1 cellular context compared by ENCODE assay signal in genomic region chr5:95823738-95824609, GRCh38.
TF ChIP-seq lines count a peak whose summit lies in the region.

No MANE protein-coding gene starts in this region.

TF ChIP-seq in GM12878, 131 proteins besides CTCF, POLR2A, EP300 and RAD21 (continued from another document):
- TF ChIP-seq, protein P1, sequence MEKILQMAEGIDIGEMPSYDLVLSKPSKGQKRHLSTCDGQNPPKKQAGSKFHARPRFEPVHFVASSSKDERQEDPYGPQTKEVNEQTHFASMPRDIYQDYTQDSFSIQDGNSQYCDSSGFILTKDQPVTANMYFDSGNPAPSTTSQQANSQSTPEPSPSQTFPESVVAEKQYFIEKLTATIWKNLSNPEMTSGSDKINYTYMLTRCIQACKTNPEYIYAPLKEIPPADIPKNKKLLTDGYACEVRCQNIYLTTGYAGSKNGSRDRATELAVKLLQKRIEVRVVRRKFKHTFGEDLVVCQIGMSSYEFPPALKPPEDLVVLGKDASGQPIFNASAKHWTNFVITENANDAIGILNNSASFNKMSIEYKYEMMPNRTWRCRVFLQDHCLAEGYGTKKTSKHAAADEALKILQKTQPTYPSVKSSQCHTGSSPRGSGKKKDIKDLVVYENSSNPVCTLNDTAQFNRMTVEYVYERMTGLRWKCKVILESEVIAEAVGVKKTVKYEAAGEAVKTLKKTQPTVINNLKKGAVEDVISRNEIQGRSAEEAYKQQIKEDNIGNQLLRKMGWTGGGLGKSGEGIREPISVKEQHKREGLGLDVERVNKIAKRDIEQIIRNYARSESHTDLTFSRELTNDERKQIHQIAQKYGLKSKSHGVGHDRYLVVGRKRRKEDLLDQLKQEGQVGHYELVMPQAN (conservative IDR thresholded peaks at IDR 0.05) = no peak
- TF ChIP-seq, protein P2, sequence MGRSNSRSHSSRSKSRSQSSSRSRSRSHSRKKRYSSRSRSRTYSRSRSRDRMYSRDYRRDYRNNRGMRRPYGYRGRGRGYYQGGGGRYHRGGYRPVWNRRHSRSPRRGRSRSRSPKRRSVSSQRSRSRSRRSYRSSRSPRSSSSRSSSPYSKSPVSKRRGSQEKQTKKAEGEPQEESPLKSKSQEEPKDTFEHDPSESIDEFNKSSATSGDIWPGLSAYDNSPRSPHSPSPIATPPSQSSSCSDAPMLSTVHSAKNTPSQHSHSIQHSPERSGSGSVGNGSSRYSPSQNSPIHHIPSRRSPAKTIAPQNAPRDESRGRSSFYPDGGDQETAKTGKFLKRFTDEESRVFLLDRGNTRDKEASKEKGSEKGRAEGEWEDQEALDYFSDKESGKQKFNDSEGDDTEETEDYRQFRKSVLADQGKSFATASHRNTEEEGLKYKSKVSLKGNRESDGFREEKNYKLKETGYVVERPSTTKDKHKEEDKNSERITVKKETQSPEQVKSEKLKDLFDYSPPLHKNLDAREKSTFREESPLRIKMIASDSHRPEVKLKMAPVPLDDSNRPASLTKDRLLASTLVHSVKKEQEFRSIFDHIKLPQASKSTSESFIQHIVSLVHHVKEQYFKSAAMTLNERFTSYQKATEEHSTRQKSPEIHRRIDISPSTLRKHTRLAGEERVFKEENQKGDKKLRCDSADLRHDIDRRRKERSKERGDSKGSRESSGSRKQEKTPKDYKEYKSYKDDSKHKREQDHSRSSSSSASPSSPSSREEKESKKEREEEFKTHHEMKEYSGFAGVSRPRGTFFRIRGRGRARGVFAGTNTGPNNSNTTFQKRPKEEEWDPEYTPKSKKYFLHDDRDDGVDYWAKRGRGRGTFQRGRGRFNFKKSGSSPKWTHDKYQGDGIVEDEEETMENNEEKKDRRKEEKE (IDR thresholded peaks at IDR 0.05) = no peak
- TF ChIP-seq TCF12 (IDR thresholded peaks at IDR 0.05; ENCODE audit: low read depth, low read length) = no peak
- no peak for TF ChIP-seq TARDBP (IDR thresholded peaks at IDR 0.05; ENCODE audit: borderline replicate concordance)
- TF ChIP-seq JUNB (IDR thresholded peaks at IDR 0.05) = no peak
- TF ChIP-seq SMARCA5 (IDR thresholded peaks at IDR 0.05) = no peak
- TF ChIP-seq SRF (IDR thresholded peaks at IDR 0.05; ENCODE audit: low read depth in 2 of 2, low read length in 2 of 2) = no peak
- TF ChIP-seq PBX3 (IDR thresholded peaks at IDR 0.05; ENCODE audit: insufficient replicate concordance, low read depth, low read length) = no peak
- TF ChIP-seq TAF1 (IDR thresholded peaks at IDR 0.05; ENCODE audit: borderline replicate concordance, low read depth, low read length) = no peak; the same call in 1 of the 2 replicates
- TF ChIP-seq ZNF207 (IDR thresholded peaks at IDR 0.05; ENCODE audit: borderline replicate concordance) = no peak
- no peak for TF ChIP-seq ESRRA (IDR thresholded peaks at IDR 0.05; ENCODE audit: low read length)
- TF ChIP-seq RELA (IDR thresholded peaks at IDR 0.05; ENCODE audit: borderline replicate concordance, partially characterized antibody) = no peak
- no peak for TF ChIP-seq RBBP5 (conservative IDR thresholded peaks at IDR 0.05)
- no peak for TF ChIP-seq IRF5 (IDR thresholded peaks at IDR 0.05; ENCODE audit: borderline replicate concordance)
- no peak for TF ChIP-seq CBX3 (IDR thresholded peaks at IDR 0.05; ENCODE audit: borderline replicate concordance, low read depth)
- TF ChIP-seq ZBTB11 (CRISPR knock-in tag; IDR thresholded peaks at IDR 0.05) = no peak
- TF ChIP-seq BMI1 (IDR thresholded peaks at IDR 0.05; ENCODE audit: borderline replicate concordance) = no peak
- TF ChIP-seq SUZ12 (IDR thresholded peaks at IDR 0.05; ENCODE audit: unreplicated experiment) = no peak
- 0 out of 2 replicates have a peak, but pooled peaks have one; percentile 34 for TF ChIP-seq SMAD5 (IDR thresholded peaks at IDR 0.05; ENCODE audit: low read depth)
- TF ChIP-seq YBX1 (IDR thresholded peaks at IDR 0.05) = no peak
- no peak for TF ChIP-seq SIN3A (IDR thresholded peaks at IDR 0.05; ENCODE audit: low read depth, low read length)
- TF ChIP-seq E2F8 (IDR thresholded peaks at IDR 0.05; ENCODE audit: low read depth, partially characterized antibody) = no peak
- TF ChIP-seq HDAC2 (IDR thresholded peaks at IDR 0.05) = no peak
- 0 out of 2 replicates have a peak, but pooled peaks have one; percentile 10 for TF ChIP-seq PAX5 (IDR thresholded peaks at IDR 0.05; ENCODE audit: borderline replicate concordance, low read depth, low read length)
- TF ChIP-seq FOXK2 (IDR thresholded peaks at IDR 0.05) = no peak
- no peak for TF ChIP-seq POLR2AphosphoS2 (IDR thresholded peaks at IDR 0.05; ENCODE audit: low read depth, low read length)
- TF ChIP-seq GATAD2B (conservative IDR thresholded peaks at IDR 0.05; ENCODE audit: low read depth) = no peak
- TF ChIP-seq CHD2 (IDR thresholded peaks at IDR 0.05; ENCODE audit: borderline replicate concordance, low read depth, low read length) = no peak
- no peak for TF ChIP-seq ATF7 (IDR thresholded peaks at IDR 0.05; ENCODE audit: low read depth)
- no peak for TF ChIP-seq TBL1XR1 (IDR thresholded peaks at IDR 0.05; ENCODE audit: low read depth, low read length)
- no peak for TF ChIP-seq PAX8 (IDR thresholded peaks at IDR 0.05)
- TF ChIP-seq CBX5 (IDR thresholded peaks at IDR 0.05; ENCODE audit: low read depth) = no peak
- TF ChIP-seq ZNF217 (IDR thresholded peaks at IDR 0.05) = no peak
- no peak for TF ChIP-seq MTA3 (IDR thresholded peaks at IDR 0.05; ENCODE audit: borderline replicate concordance, low read length)
- peak; percentile 76 for TF ChIP-seq HDGF (IDR thresholded peaks at IDR 0.05)
- TF ChIP-seq PML (IDR thresholded peaks at IDR 0.05; ENCODE audit: low read length) = no peak; the same call in 1 of the 2 replicates
- no peak for TF ChIP-seq SMAD1 (IDR thresholded peaks at IDR 0.05; ENCODE audit: low read depth, partially characterized antibody)
- no peak for TF ChIP-seq RCOR1 (conservative IDR thresholded peaks at IDR 0.05; ENCODE audit: low read depth, low read length)
- no peak for TF ChIP-seq ASH2L (IDR thresholded peaks at IDR 0.05; ENCODE audit: borderline replicate concordance, low read depth)
- TF ChIP-seq, protein P3, sequence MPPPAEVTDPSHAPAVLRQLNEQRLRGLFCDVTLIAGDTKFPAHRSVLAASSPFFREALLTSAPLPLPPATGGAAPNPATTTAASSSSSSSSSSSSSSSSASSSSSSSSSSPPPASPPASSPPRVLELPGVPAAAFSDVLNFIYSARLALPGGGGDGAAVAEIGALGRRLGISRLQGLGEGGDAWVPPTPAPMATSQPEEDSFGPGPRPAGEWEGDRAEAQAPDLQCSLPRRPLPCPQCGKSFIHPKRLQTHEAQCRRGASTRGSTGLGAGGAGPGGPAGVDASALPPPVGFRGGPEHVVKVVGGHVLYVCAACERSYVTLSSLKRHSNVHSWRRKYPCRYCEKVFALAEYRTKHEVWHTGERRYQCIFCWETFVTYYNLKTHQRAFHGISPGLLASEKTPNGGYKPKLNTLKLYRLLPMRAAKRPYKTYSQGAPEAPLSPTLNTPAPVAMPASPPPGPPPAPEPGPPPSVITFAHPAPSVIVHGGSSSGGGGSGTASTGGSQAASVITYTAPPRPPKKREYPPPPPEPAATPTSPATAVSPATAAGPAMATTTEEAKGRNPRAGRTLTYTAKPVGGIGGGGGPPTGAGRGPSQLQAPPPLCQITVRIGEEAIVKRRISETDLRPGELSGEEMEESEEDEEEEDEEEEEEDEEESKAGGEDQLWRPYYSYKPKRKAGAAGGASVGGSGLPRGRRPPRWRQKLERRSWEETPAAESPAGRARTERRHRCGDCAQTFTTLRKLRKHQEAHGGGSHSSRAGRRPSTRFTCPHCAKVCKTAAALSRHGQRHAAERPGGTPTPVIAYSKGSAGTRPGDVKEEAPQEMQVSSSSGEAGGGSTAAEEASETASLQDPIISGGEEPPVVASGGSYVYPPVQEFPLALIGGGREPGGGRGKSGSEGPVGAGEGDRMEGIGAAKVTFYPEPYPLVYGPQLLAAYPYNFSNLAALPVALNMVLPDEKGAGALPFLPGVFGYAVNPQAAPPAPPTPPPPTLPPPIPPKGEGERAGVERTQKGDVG (CRISPR knock-in tag; IDR thresholded peaks at IDR 0.05) = no peak
- no peak for TF ChIP-seq TCF7 (IDR thresholded peaks at IDR 0.05; ENCODE audit: borderline replicate concordance)
- TF ChIP-seq ZBTB40 (IDR thresholded peaks at IDR 0.05; ENCODE audit: borderline replicate concordance) = no peak
- TF ChIP-seq TCF3 (IDR thresholded peaks at IDR 0.05; ENCODE audit: borderline replicate concordance, insufficient read depth, low read depth, low read length) = no peak
